15 cellular contexts compared by ENCODE assay signal in genomic region chr1:28129150-28129549, GRCh38. TPM values are rescaled to one million over a fixed set of nuclear protein-coding genes. Genes with fewer than 3 reads are reported as not detected.
DNase-seq lines count a peak whose midpoint lies in the region; ATAC-seq, FAIRE-seq and TF ChIP-seq lines count a peak whose summit lies in the region.
"Had no signal": no experiment of that assay in that cellular context is flagged by ENCODE, and none has a peak within 500 bp of the region (broad histone marks: within the 10 kb centered on the region; RNA-seq: fewer than 3 reads in every experiment).

No MANE protein-coding gene starts in this region.

- no peaks in the 10 kb centered on the region for H3K27me3 ChIP-seq in bronchial epithelial cell (ENCODE audit: control insufficient read depth, insufficient read depth, low read length)
- H3K27me3 ChIP-seq: ascending aorta, vagina had no signal

- H3K4me1 Mint-ChIP-seq in activated naive CD4-positive, alpha-beta T cell treated with anti-CD3 and anti-CD28 coated beads for 36 hours (ENCODE audit: low read depth): no peaks in the 10 kb centered on the region

- peak; percentile 57 for DNase-seq in AG20443 (ENCODE audit: low spot score)
- DNase-seq in LHCN-M2 (ENCODE audit: low read depth): peak; percentile 37
- peak; percentile 99 for DNase-seq in bronchial epithelial cell (ENCODE audit: low read depth)
- peak; percentile 63 for DNase-seq in islet precursor cell
- no peak for DNase-seq in effector CD8-positive, alpha-beta T cell (lab: John Stamatoyannopoulos, UW)
- no peak for DNase-seq in activated naive CD4-positive, alpha-beta T cell treated with anti-CD3 and anti-CD28 coated beads for 36 hours
- no peak for DNase-seq in T-helper 9 cell
- DNase-seq: activated CD8-positive, alpha-beta memory T cell treated with anti-CD3 and anti-CD28 coated beads, Interleukin-2, amount 50 U/mL, for 48 hours; NCI-H2171; stimulated activated CD4-positive, alpha-beta T cell treated with anti-CD3 and anti-CD28 coated beads, Interleukin-12 subunit alpha, Interleukin-12 subunit beta, amount 100 ng/mL, for 4 hours had no signal

- H3K36me3 Mint-ChIP-seq in activated naive CD4-positive, alpha-beta T cell treated with anti-CD3 and anti-CD28 coated beads for 36 hours (ENCODE audit: low read depth): no peaks in the 10 kb centered on the region

- no peaks in the 10 kb centered on the region for H3K9me3 Mint-ChIP-seq in activated naive CD4-positive, alpha-beta T cell treated with anti-CD3 and anti-CD28 coated beads for 36 hours

- intact Hi-C loops in activated naive CD4-positive, alpha-beta T cell treated with anti-CD3 and anti-CD28 coated beads for 36 hours (cut with micrococcal nuclease): no loop called here

- CTCF ChIA-PET in activated naive CD4-positive, alpha-beta T cell treated with anti-CD3 and anti-CD28 coated beads for 36 hours (lab: Charles Lee): no interaction called here

- H3K36me3 ChIP-seq in bronchial epithelial cell (ENCODE audit: control insufficient read depth, insufficient read depth, low read length): no peaks in the 10 kb centered on the region
- H3K36me3 ChIP-seq: ascending aorta, vagina had no signal

- no peak overlapping the region for H3K4me3 Mint-ChIP-seq in activated naive CD4-positive, alpha-beta T cell treated with anti-CD3 and anti-CD28 coated beads for 36 hours

- ATAC-seq in GM19452 (IDR thresholded peaks at IDR 0.05; ENCODE audit: unreplicated experiment): no peak
- ATAC-seq: HepG2 had no signal

- no peak overlapping the region for H3K27ac Mint-ChIP-seq in activated naive CD4-positive, alpha-beta T cell treated with anti-CD3 and anti-CD28 coated beads for 36 hours

- peak; percentile 11 for TF ChIP-seq CTCF in bronchial epithelial cell (IDR thresholded peaks at IDR 0.05; ENCODE audit: insufficient read depth, low read length, severe bottlenecking)

- H3K27me3 Mint-ChIP-seq in activated naive CD4-positive, alpha-beta T cell treated with anti-CD3 and anti-CD28 coated beads for 36 hours (ENCODE audit: low read depth): peaks cover 18% of the 10 kb centered on the region

- peak; percentile 100 for FAIRE-seq in bronchial epithelial cell (lab: Jason Lieb, UNC)
- FAIRE-seq: HepG2, TTC549 had no signal

- H3K4me3 ChIP-seq in bronchial epithelial cell (ENCODE audit: low read depth, low read length): no peak overlapping the region
- H3K4me3 ChIP-seq: ascending aorta, vagina had no signal

RNA-seq across cellular contexts. Expression of gene EYA3, which starts 40.7 kb away (rescaled TPM):
- 14.3 and 15.2 TPM in 2 replicates for total RNA-seq in LHCN-M2 (2014; rRNA removed)
- 5.9 TPM for polyA plus RNA-seq in LHCN-M2 (2012)
- total RNA-seq in bronchial epithelial cell: 5.8 and 7.1 TPM in 2 replicates
- total RNA-seq in activated naive CD4-positive, alpha-beta T cell treated with anti-CD3 and anti-CD28 coated beads for 36 hours: 10 to 100 TPM; 25.4 to 25.9 TPM

RNA-seq across cellular contexts. Expression of gene PTAFR, which starts 47.3 kb away (rescaled TPM):
- total RNA-seq in LHCN-M2 (2014; rRNA removed) (under 0.01 TPM in 1 of 2 replicates, not detected in the other), bronchial epithelial cell (5.0 and 10.9 TPM in 2 replicates)
- polyA plus RNA-seq in LHCN-M2 (2012): 0.02 TPM
- under 1 TPM; 0.05 to 0.07 TPM for total RNA-seq in activated naive CD4-positive, alpha-beta T cell treated with anti-CD3 and anti-CD28 coated beads for 36 hours

Comparison
In these comparisons a context has a peak if more than half of its experiments do, and no peak if none do; other contexts are left out.
1. DNase-seq: peak in AG20443 (single experiment), LHCN-M2 (single experiment), bronchial epithelial cell (single experiment) and islet precursor cell (single experiment); none in effector CD8-positive, alpha-beta T cell (single experiment), activated naive CD4-positive, alpha-beta T cell treated with anti-CD3 and anti-CD28 coated beads for 36 hours (single experiment) and T-helper 9 cell (single experiment).